26 cellular contexts compared by ENCODE assay signal in the genomic region with DNA sequence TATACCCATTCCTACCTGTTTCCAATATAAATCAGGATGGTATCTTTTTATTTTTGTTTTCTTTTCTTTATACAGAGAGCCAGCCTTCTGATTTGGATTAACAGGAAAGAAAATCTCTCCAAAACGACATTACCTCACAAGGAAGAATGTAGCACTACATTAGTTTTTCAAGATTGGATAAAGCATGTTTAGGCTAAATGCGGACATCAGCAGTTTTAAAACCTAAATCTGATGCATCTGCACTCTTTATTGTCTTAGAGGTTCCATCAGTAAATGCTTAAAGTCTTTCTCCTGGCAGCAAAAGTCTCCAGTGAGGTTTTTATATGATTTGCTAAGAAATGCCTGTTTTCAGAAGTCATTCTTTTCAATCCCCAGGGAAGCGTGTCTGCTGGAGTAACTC.
"Had no signal": no experiment of that assay in that cellular context is flagged by ENCODE, and none has a peak within 500 bp of the region (broad histone marks: within the 10 kb centered on the region; RNA-seq: fewer than 3 reads in every experiment).

No MANE protein-coding gene starts in this region.

- H3K4me2 ChIP-seq: neural progenitor cell had no signal

- H3K36me3 ChIP-seq: left ventricle myocardium inferior, neural progenitor cell, ovary, right atrium auricular region, stomach, thyroid gland, transverse colon, upper lobe of left lung, vagina had no signal

- H3K4me3 ChIP-seq: left ventricle myocardium inferior, lung, mucosa of descending colon, neural progenitor cell, ovary, right atrium auricular region, skin epidermis, stomach, testis, thyroid gland, transverse colon, upper lobe of left lung, vagina had no signal

- H3K9me3 Mint-ChIP-seq: nephron, neural progenitor cell had no signal

- H3K4me1 ChIP-seq: neural progenitor cell, right atrium auricular region, stomach, testis, thyroid gland, transverse colon, upper lobe of left lung, vagina had no signal

- H3K27me3 ChIP-seq: neural progenitor cell, ovary, right atrium auricular region, stomach, testis, thyroid gland, transverse colon, upper lobe of left lung, vagina had no signal

- H2AFZ ChIP-seq: neural progenitor cell had no signal

- H3K27me3 Mint-ChIP-seq: naive thymus-derived CD4-positive, alpha-beta T cell; progenitor cell of endocrine pancreas; stimulated activated naive B cell treated with anti-CD40 and anti-IgM and Interleukin-4, amounts not matched to agents 10 μg/mL and 1 μg/mL and 100 μg/mL, for 72 hours had no signal

- H3K4me3 Mint-ChIP-seq: naive thymus-derived CD4-positive, alpha-beta T cell; nephron; neural progenitor cell; stimulated activated naive B cell treated with anti-CD40 and anti-IgM and Interleukin-4, amounts not matched to agents 10 μg/mL and 1 μg/mL and 100 μg/mL, for 72 hours had no signal

- H3K36me3 Mint-ChIP-seq: naive thymus-derived CD4-positive, alpha-beta T cell; neural progenitor cell; stimulated activated naive B cell treated with anti-CD40 and anti-IgM and Interleukin-4, amounts not matched to agents 10 μg/mL and 1 μg/mL and 100 μg/mL, for 72 hours had no signal

- H3K27ac Mint-ChIP-seq: nephron; neural progenitor cell; progenitor cell of endocrine pancreas; stimulated activated naive B cell treated with anti-CD40 and anti-IgM and Interleukin-4, amounts not matched to agents 10 μg/mL and 1 μg/mL and 100 μg/mL, for 72 hours had no signal

- H3K9me3 ChIP-seq: left ventricle myocardium inferior, mucosa of descending colon, ovary, right atrium auricular region, stomach, testis, thyroid gland, transverse colon, upper lobe of left lung, vagina had no signal

- H3K9ac ChIP-seq: neural progenitor cell had no signal

- DNase-seq: hypothalamus; islet precursor cell; left ventricle myocardium inferior; mesendoderm; midbrain; mucosa of descending colon; naive thymus-derived CD4-positive, alpha-beta T cell; ovary; stimulated activated CD4-positive, alpha-beta T cell treated with anti-CD3 and anti-CD28 coated beads, Interleukin-12 subunit alpha, Interleukin-12 subunit beta, amount 100 ng/mL, for 4 hours; stimulated activated CD4-positive, alpha-beta T cell treated with anti-CD3 and anti-CD28 coated beads, Interleukin-15, amount 100 ng/mL, for 24 hours; stimulated activated CD4-positive, alpha-beta T cell treated with anti-CD3 and anti-CD28 coated beads, Interleukin-2, amount 100 ng/mL, for 24 hours; stimulated activated CD4-positive, alpha-beta T cell treated with anti-CD3 and anti-CD28 coated beads, Interleukin-4, amount 100 ng/mL, for 1 hour; stimulated activated naive B cell treated with anti-CD40 and anti-IgM and Interleukin-4, amounts not matched to agents 10 μg/mL and 1 μg/mL and 100 μg/mL, for 72 hours; stimulated activated naive CD8-positive, alpha-beta T cell treated with anti-CD3 and anti-CD28 coated beads, Interleukin-15, Interleukin-2, amounts not matched to agents 100 U/mL and 50 U/mL, for 24 hours; stomach; testis; thyroid gland; transverse colon; upper lobe of left lung had no signal

- H3K4me1 Mint-ChIP-seq: naive thymus-derived CD4-positive, alpha-beta T cell; nephron; neural progenitor cell; stimulated activated naive B cell treated with anti-CD40 and anti-IgM and Interleukin-4, amounts not matched to agents 10 μg/mL and 1 μg/mL and 100 μg/mL, for 72 hours had no signal

- H3K27ac ChIP-seq: left ventricle myocardium inferior, neural progenitor cell, ovary, right atrium auricular region, skin epidermis, stomach, testis, thyroid gland, transverse colon, upper lobe of left lung, vagina had no signal
